ENCODE assay signal across 1 cellular context in the genomic region with DNA sequence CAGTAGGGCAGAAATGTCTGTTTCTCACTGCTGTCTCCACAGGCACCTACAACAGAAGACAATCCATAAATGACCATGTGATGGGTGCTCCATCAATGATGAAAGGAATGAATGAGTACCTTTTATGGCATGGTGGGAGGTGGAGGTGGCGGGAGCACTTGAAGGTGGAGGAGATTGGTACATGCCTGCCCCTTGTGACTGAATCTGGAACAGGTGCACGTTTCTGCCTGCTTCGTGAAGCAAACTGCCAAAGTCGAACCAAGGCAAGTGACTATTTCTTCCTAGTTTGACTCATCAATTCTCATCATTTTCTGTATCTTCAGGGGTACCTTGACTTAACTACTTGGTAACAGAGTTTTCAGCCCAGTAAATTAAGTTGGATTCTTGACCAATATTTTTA.
TF ChIP-seq lines count a peak whose summit lies in the region.

No MANE protein-coding gene starts in this region.

TF ChIP-seq in H1, 55 proteins besides CTCF, POLR2A, EP300 and RAD21 (continued from another document):
- TF ChIP-seq CEBPB (IDR thresholded peaks at IDR 0.05; ENCODE audit: low read depth, low read length): no peak
- TF ChIP-seq BCL11A (IDR thresholded peaks at IDR 0.05; ENCODE audit: low read depth in 2 of 2, low read length in 2 of 2): no peak
- no peak for TF ChIP-seq TEAD4 (IDR thresholded peaks at IDR 0.05; ENCODE audit: low read depth, low read length)
- TF ChIP-seq CBX5 (IDR thresholded peaks at IDR 0.05; ENCODE audit: low read depth, low read length): no peak
